Comparison of ENCODE assay signal across 27 cellular contexts in the genomic region with DNA sequence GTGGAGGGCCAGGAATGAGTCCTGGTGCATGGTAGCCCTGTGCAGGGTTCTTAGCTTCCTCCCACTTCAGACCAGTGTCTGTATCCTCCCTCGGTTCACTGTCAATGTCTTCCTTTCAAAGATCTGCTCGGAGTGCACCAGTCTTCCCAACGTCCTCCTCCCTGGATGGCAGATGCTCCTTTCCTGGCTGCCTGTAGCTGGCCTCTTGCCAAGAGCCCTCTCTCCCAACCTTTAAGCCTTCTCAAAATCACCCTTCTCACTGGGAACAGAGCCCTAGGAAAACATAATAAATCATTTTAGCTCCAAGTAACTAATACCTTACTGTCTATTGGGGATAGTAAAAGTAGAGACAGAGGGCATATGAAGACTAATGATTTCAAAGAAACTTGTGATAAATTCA.
DNase-seq lines count a peak whose midpoint lies in the region; ATAC-seq and TF ChIP-seq lines count a peak whose summit lies in the region.
"Had no signal": no experiment of that assay in that cellular context is flagged by ENCODE, and none has a peak within 500 bp of the region (broad histone marks: within the 10 kb centered on the region; RNA-seq: fewer than 3 reads in every experiment).

No MANE protein-coding gene starts in this region.

- ATAC-seq in HG02885 (IDR thresholded peaks at IDR 0.05; ENCODE audit: poor library complexity, unreplicated experiment) (no peak), HG03520 (IDR thresholded peaks at IDR 0.05; ENCODE audit: unreplicated experiment) (no peak)
- ATAC-seq: effector memory CD8-positive, alpha-beta T cell; GM12878; natural killer cell; psoas muscle; WTC11 had no signal

- DNase-seq in G401 (ENCODE audit: low spot score) (peak; percentile 45), NCI-H1694 treated with DMSO at 0.1 percent for 48 hours (lab: John Stamatoyannopoulos, UW) (peak; percentile 15), NCI-H2227 treated with DMSO at 0.1 percent for 48 hours (lab: John Stamatoyannopoulos, UW) (peak; percentile 25), NCI-H82 treated with DMSO at 0.1 percent for 48 hours (lab: John Stamatoyannopoulos, UW; ENCODE audit: unreplicated experiment) (peak; percentile 82), HPDE6-E6E7 (ENCODE audit: extremely low spot score) (no peak), colonic mucosa (no peak)
- DNase-seq: activated effector memory CD4-positive, alpha-beta T cell treated with Interleukin-2 at 50 U/mL for 16 hours; anterior cingulate cortex; CD4-positive, alpha-beta T cell; effector memory CD8-positive, alpha-beta T cell; EL; hypothalamus; MG63; natural killer cell; NCI-H1930; NCI-H774; psoas muscle; transverse colon had no signal

- H3K9ac ChIP-seq in colonic mucosa (ENCODE audit: low read depth in 2 of 2, low read length in 2 of 2) = no peak overlapping the region
- H3K9ac ChIP-seq: KMS-11 had no signal

- no peak overlapping the region for H3K27ac ChIP-seq in colonic mucosa
- H3K27ac ChIP-seq: coronary artery, HL-60, KMS-11, psoas muscle, RWPE1, SJSA1, transverse colon had no signal

- H3K9me3 ChIP-seq in colonic mucosa = no peaks in the 10 kb centered on the region
- H3K9me3 ChIP-seq: MG63, psoas muscle, SJSA1, transverse colon had no signal

- intact Hi-C loops in colonic mucosa (cut with DNase I) = no loop called here

- H3K4me1 ChIP-seq in colonic mucosa = no peaks in the 10 kb centered on the region
- H3K4me1 ChIP-seq: psoas muscle, transverse colon had no signal

- TF ChIP-seq CTCF in colonic mucosa (IDR thresholded peaks at IDR 0.05) = no peak

- no peaks in the 10 kb centered on the region for H3K27me3 ChIP-seq in colonic mucosa
- H3K27me3 ChIP-seq: MG63, SJSA1, transverse colon had no signal

- in situ Hi-C loops in G401 (cut with HindIII; ENCODE audit: low sequenced_read_pairs) = no loop called here

- no peak overlapping the region for H3K4me3 ChIP-seq in colonic mucosa
- H3K4me3 ChIP-seq: coronary artery, GM12878, MG63, psoas muscle, SJSA1, transverse colon had no signal

- no peaks in the 10 kb centered on the region for H3K36me3 ChIP-seq in colonic mucosa
- H3K36me3 ChIP-seq: MG63, SJSA1, transverse colon had no signal

Comparison
In these comparisons a context has a peak if more than half of its experiments do, and no peak if none do; other contexts are left out.
1. DNase-seq: peak in G401 (single experiment), NCI-H1694 treated with DMSO at 0.1 percent for 48 hours (single experiment), NCI-H2227 treated with DMSO at 0.1 percent for 48 hours (single experiment) and NCI-H82 treated with DMSO at 0.1 percent for 48 hours (single experiment); none in HPDE6-E6E7 (single experiment) and colonic mucosa (single experiment).